Comparison of ENCODE assay signal across 19 cellular contexts in the genomic region with DNA sequence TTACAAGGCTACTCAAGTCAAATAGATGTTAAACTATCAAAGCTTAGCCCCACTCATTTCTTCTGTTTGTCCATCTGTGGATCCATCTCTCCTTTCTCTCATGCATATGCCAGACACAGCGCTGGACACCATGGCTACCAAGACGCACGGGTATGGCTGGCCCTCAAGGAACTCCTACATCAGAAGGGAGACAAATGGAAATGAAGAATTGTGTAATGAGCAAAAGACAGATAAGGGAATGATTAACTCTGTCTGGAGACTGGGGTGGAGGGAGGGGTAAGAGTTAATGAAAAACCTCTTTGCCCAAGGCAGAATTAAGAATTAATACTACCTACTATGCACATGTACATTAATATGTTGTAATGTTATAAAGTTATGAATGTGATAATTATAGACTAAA.
DNase-seq lines count a peak whose midpoint lies in the region; ATAC-seq, FAIRE-seq and TF ChIP-seq lines count a peak whose summit lies in the region.
"Had no signal": no experiment of that assay in that cellular context is flagged by ENCODE, and none has a peak within 500 bp of the region (broad histone marks: within the 10 kb centered on the region; RNA-seq: fewer than 3 reads in every experiment).

No MANE protein-coding gene starts in this region.

- TF ChIP-seq POLR2A in K562 (conservative IDR thresholded peaks at IDR 0.05): no peak

- H4K20me1 ChIP-seq in K562 (replicated peaks; ENCODE audit: control insufficient read depth, insufficient read depth, low read length): no peaks in the 10 kb centered on the region
- H4K20me1 ChIP-seq: BLaER1 treated with 17β-estradiol and CSF1 and Interleukin-3, amounts not matched to agents 10 nM and 100 nM had no signal

- H3K9me3 ChIP-seq in K562 (replicated peaks; ENCODE audit: control insufficient read depth, insufficient read depth, low read depth, low read length): no peaks in the 10 kb centered on the region
- no peaks in the 10 kb centered on the region for H3K9me3 ChIP-seq in naive thymus-derived CD4-positive, alpha-beta T cell (ENCODE audit: control insufficient read depth in 2 of 3, low read length in 3 of 3)
- H3K9me3 ChIP-seq: BLaER1 treated with 17β-estradiol and CSF1 and Interleukin-3, amounts not matched to agents 10 nM and 100 nM had no signal

- H3K4me1 ChIP-seq in K562 (replicated peaks in 1 of 2; ENCODE audit: control insufficient read depth in 2 of 2, insufficient read depth in 2 of 2, low read length in 2 of 2): no peaks in the 10 kb centered on the region
- H3K4me1 ChIP-seq in naive thymus-derived CD4-positive, alpha-beta T cell (ENCODE audit: control insufficient read depth in 2 of 2, insufficient read depth in 2 of 2, low read length in 2 of 2): no peaks in the 10 kb centered on the region

- ATAC-seq in K562: no peak
- ATAC-seq in naive thymus-derived CD4-positive, alpha-beta T cell: no peak
- ATAC-seq: CD8-positive, alpha-beta T cell; GM23338 had no signal

- TF ChIP-seq RAD21 in K562 (CRISPR knock-in tag; conservative IDR thresholded peaks at IDR 0.05 in 1 of 2, IDR thresholded peaks at IDR 0.05 in 1 of 2): no peak

- H3K27me3 Mint-ChIP-seq in nephron (ENCODE audit: low read depth): peaks cover 5% of the 10 kb centered on the region
- peaks cover 0 to 19% (median 0%) of the 10 kb centered on the region in 5 donors for H3K27me3 Mint-ChIP-seq in naive thymus-derived CD4-positive, alpha-beta T cell

- BruUV-seq in K562 (replicated peaks; lab: Mats Ljungman, UMichigan): no TSS peak

- CTCF ChIA-PET in K562 (lab: Yijun Ruan, JAX; ENCODE audit: low intra/inter-chr PET ratio): no interaction called here
- CTCF ChIA-PET in naive thymus-derived CD4-positive, alpha-beta T cell (lab: Charles Lee): no interaction called here

- in situ Hi-C loops in K562 (cut with MboI): no loop called here

- H3K4me1 Mint-ChIP-seq in nephron: peaks cover 66% of the 10 kb centered on the region
- peaks cover 0 to 9% (median 7%) of the 10 kb centered on the region in 7 donors for H3K4me1 Mint-ChIP-seq in naive thymus-derived CD4-positive, alpha-beta T cell
- H3K4me1 Mint-ChIP-seq: B cell had no signal

- H3K36me3 Mint-ChIP-seq in nephron (ENCODE audit: low read depth): no peaks in the 10 kb centered on the region
- H3K36me3 Mint-ChIP-seq in naive thymus-derived CD4-positive, alpha-beta T cell: peaks cover 0 to 2% (median 0%) of the 10 kb centered on the region in 5 donors
- H3K36me3 Mint-ChIP-seq: CD8-positive, alpha-beta T cell had no signal

- H3K36me3 ChIP-seq in K562 (ENCODE audit: control insufficient read depth, insufficient read depth, low read length): no peaks in the 10 kb centered on the region
- H3K36me3 ChIP-seq in naive thymus-derived CD4-positive, alpha-beta T cell (ENCODE audit: control insufficient read depth in 2 of 3, insufficient read depth in 3 of 3, low read length in 3 of 3): no peaks in the 10 kb centered on the region

- H3K27ac Mint-ChIP-seq in nephron: peak overlapping the region; percentile 54 to 65 (median 56)
- no peak overlapping the region for H3K27ac Mint-ChIP-seq in naive thymus-derived CD4-positive, alpha-beta T cell
- H3K27ac Mint-ChIP-seq: B cell; CD8-positive, alpha-beta T cell; GM23338 had no signal

- H3K4me3 ChIP-seq in K562: no peak overlapping the region
- no peak overlapping the region for H3K4me3 ChIP-seq in naive thymus-derived CD4-positive, alpha-beta T cell (ENCODE audit: low read length)
- H3K4me3 ChIP-seq: BLaER1 treated with 17β-estradiol and CSF1 and Interleukin-3, amounts not matched to agents 10 nM and 100 nM; GM23338 had no signal

- no peak overlapping the region for H3K27ac ChIP-seq in K562 (ENCODE audit: extremely low read depth, low read depth, low read length)
- H3K27ac ChIP-seq in naive thymus-derived CD4-positive, alpha-beta T cell (ENCODE audit: low read depth, low read length): no peak overlapping the region
- H3K27ac ChIP-seq: BLaER1 treated with 17β-estradiol and CSF1 and Interleukin-3, amounts not matched to agents 10 nM and 100 nM had no signal

- no peaks in the 10 kb centered on the region for H3K79me2 ChIP-seq in K562 (ENCODE audit: control insufficient read depth, insufficient read depth, low read length)

- H3K27me3 ChIP-seq in K562 (ENCODE audit: control insufficient read depth in 2 of 2, insufficient read depth in 2 of 2, low read length in 2 of 2): peaks cover 16 to 25% of the 10 kb centered on the region in 2 experiments; a peak in 4 of 5 replicates
- H3K27me3 ChIP-seq in naive thymus-derived CD4-positive, alpha-beta T cell (ENCODE audit: control insufficient read depth in 2 of 2, insufficient read depth in 2 of 2, low read length in 2 of 2): no peaks in the 10 kb centered on the region
- H3K27me3 ChIP-seq: BLaER1 treated with 17β-estradiol and CSF1 and Interleukin-3, amounts not matched to agents 10 nM and 100 nM had no signal

- no peak overlapping the region for H3K4me3 Mint-ChIP-seq in nephron
- no peak overlapping the region for H3K4me3 Mint-ChIP-seq in naive thymus-derived CD4-positive, alpha-beta T cell
- H3K4me3 Mint-ChIP-seq: B cell; CD8-positive, alpha-beta T cell; GM23338 had no signal

- no peak overlapping the region for H2AFZ ChIP-seq in K562 (ENCODE audit: low read depth, low read length)
- H2AFZ ChIP-seq: GM23338 had no signal

- no peaks in the 10 kb centered on the region for H3K9me1 ChIP-seq in K562 (ENCODE audit: control insufficient read depth, insufficient read depth, low read length)

- no peak for TF ChIP-seq EP300 in K562 (IDR thresholded peaks at IDR 0.05; ENCODE audit: low read length)

- POLR2A ChIA-PET in K562 (lab: Yijun Ruan, JAX): no interaction called here
- POLR2A ChIA-PET in naive thymus-derived CD4-positive, alpha-beta T cell (lab: Charles Lee): no interaction called here

- WGBS in K562 (ENCODE audit: insufficient coverage, low coverage, missing lambda C conversion rate): 2% methylated on average over 3 of the region's 3 CpGs

- no peak overlapping the region for H3K4me2 ChIP-seq in K562 (ENCODE audit: insufficient read depth, low read length)
- H3K4me2 ChIP-seq: BLaER1 treated with 17β-estradiol and CSF1 and Interleukin-3, amounts not matched to agents 10 nM and 100 nM; GM23338 had no signal

- no peaks in the 10 kb centered on the region for H3K9me3 Mint-ChIP-seq in nephron
- H3K9me3 Mint-ChIP-seq in naive thymus-derived CD4-positive, alpha-beta T cell: no peaks in the 10 kb centered on the region
- H3K9me3 Mint-ChIP-seq: CD8-positive, alpha-beta T cell; GM23338 had no signal

- intact Hi-C loops in K562 (cut with micrococcal nuclease): loop anchor here (10.0 kb wide), 1 partner anchor 501 kb away; no protein-coding TSS in a partner anchor
- intact Hi-C loops in naive thymus-derived CD4-positive, alpha-beta T cell (cut with micrococcal nuclease): no loop called here

- TF ChIP-seq CTCF in K562 (IDR thresholded peaks at IDR 0.05 in 2 of 3, conservative IDR thresholded peaks at IDR 0.05 in 1 of 3; ENCODE audit: insufficient read depth in 2 of 3, low read depth in 1 of 3, low read length in 3 of 3) (no peak), nephron (IDR thresholded peaks at IDR 0.05; ENCODE audit: unreplicated experiment in 3 of 3) (no peak)

- peak; percentile 19 for FAIRE-seq in K562 (lab: Jason Lieb, UNC)
- FAIRE-seq: GM12892, GM18507, H54, HTR-8/SVneo had no signal

- no peak overlapping the region for H3K9ac ChIP-seq in K562 (ENCODE audit: insufficient read depth in 1 of 2, low read depth in 2 of 2, low read length in 2 of 2)
- H3K9ac ChIP-seq: BLaER1 treated with 17β-estradiol and CSF1 and Interleukin-3, amounts not matched to agents 10 nM and 100 nM had no signal

- DNase-seq in K562 (ENCODE audit: extremely low read depth in 1 of 4, low spot score in 3 of 4) (no peak), kidney glomerular epithelial cell (lab: John Stamatoyannopoulos, UW) (peak; percentile 28), SKM-1 treated with dmso at 0.1 percent for 144 hours (lab: John Stamatoyannopoulos, UW; ENCODE audit: unreplicated experiment) (no peak), NCI-H2107 treated with DMSO at 0.1 percent for 48 hours (lab: John Stamatoyannopoulos, UW; ENCODE audit: unreplicated experiment) (no peak)
- DNase-seq in naive thymus-derived CD4-positive, alpha-beta T cell: no peak
- DNase-seq: CD8-positive, alpha-beta T cell; DMS 273 treated with DMSO at 0.1 percent for 48 hours; DMS79; GDM1; HCEC 1CT; IMR-90 had no signal

TF ChIP-seq in K562, 482 proteins besides CTCF, POLR2A, EP300 and RAD21 (continues in another document):
- TF ChIP-seq LEF1 (IDR thresholded peaks at IDR 0.05) (no peak), MYBL2 (IDR thresholded peaks at IDR 0.05; ENCODE audit: low read depth) (no peak), MYBL2 (CRISPR knock-in tag; IDR thresholded peaks at IDR 0.05; ENCODE audit: borderline replicate concordance) (no peak), CBFA2T2 (conservative IDR thresholded peaks at IDR 0.05) (no peak), MTA2 (IDR thresholded peaks at IDR 0.05; ENCODE audit: low read depth) (no peak), CBFA2T3 (IDR thresholded peaks at IDR 0.05) (no peak), STAT5B (CRISPR knock-in tag; IDR thresholded peaks at IDR 0.05) (no peak), FUS (optimal IDR thresholded peaks at IDR 0.05; ENCODE audit: low read depth, low read length) (no peak), HMGN3 (IDR thresholded peaks at IDR 0.05; ENCODE audit: borderline replicate concordance, extremely low read depth, insufficient read length, low read depth, low read length) (no peak)

Comparison
In these comparisons a context has a peak if more than half of its experiments do, and no peak if none do; other contexts are left out.
1. H3K27ac Mint-ChIP-seq: peak in nephron (3 of 3); none in naive thymus-derived CD4-positive, alpha-beta T cell (0 of 9).